ENCODE assay signal across 10 cellular contexts in the genomic region with DNA sequence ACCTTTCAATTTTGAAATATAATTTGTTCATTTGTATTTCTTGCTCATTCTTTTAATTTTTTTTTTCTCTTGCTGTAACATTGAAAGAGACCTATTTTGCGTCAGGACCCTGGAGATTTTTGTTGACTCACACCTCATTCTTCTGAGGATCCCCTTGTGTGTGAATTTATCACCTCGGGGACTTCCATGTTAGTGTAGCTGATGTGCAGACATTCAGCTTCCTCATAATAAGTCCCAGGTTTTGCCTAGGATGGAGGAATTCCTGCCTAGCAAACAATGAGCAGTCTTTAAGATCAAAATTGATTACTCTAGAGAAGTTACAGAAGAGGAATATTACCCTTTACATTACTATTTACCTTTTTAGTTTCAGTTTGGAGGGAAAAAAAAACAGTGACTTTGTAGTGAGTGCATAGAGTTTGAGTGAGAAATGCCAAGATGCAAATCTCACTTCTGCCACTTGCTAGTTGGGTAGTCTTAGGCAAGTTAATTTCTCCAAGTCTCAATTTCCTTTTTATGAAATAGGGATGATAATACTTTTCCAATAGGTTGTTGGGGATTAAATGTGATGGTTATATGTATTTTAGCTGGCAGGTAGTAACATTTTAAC. TPM values are rescaled to one million over a fixed set of nuclear protein-coding genes. Genes with fewer than 3 reads are reported as not detected.
A peak's percentile ranks its signal among the peaks of the same experiment; 100 is the strongest.
DNase-seq lines count a peak whose midpoint lies in the region; ATAC-seq and TF ChIP-seq lines count a peak whose summit lies in the region.
"Had no signal": no experiment of that assay in that cellular context is flagged by ENCODE, and none has a peak within 500 bp of the region (broad histone marks: within the 10 kb centered on the region; RNA-seq: fewer than 3 reads in every experiment).

No MANE protein-coding gene starts in this region.

- POLR2A ChIA-PET in WTC11 (lab: Charles Lee) = no interaction called here

- intact Hi-C loops in activated T-helper 1 cell treated with anti-CD3 and anti-CD28 coated beads, Interleukin-12 subunit alpha, Interleukin-12 subunit beta, Interleukin-2, Interleukin-4 antibody, amounts not matched to agents 30 ng/mL and 10 ng/mL and 1 ng/mL, durations not matched to agents 14 hours and 24 hours and 36 hours (cut with micrococcal nuclease) = loop anchor here (1.0 kb wide), 2 partner anchors 8 to 11 kb away; no protein-coding TSS in a partner anchor
- intact Hi-C loops in dorsolateral prefrontal cortex (cut with DNase I) = no loop called here

- H3K4me1 Mint-ChIP-seq in activated naive CD4-positive, alpha-beta T cell treated with anti-CD3 and anti-CD28 coated beads, Interleukin-2, amount 50 U/mL, for 24 hours = peaks cover 95% of the 10 kb centered on the region
- peaks cover 53% of the 10 kb centered on the region for H3K4me1 Mint-ChIP-seq in activated T-helper 1 cell treated with anti-CD3 and anti-CD28 coated beads, Interleukin-12 subunit alpha, Interleukin-12 subunit beta, Interleukin-2, Interleukin-4 antibody, amounts not matched to agents 30 ng/mL and 10 ng/mL and 1 ng/mL, durations not matched to agents 14 hours and 24 hours and 36 hours (ENCODE audit: low read depth)
- H3K4me1 Mint-ChIP-seq in type B pancreatic cell (ENCODE audit: unreplicated experiment) (peaks cover 42% of the 10 kb centered on the region), WTC11 (peaks cover 6% of the 10 kb centered on the region)

- H3K27ac Mint-ChIP-seq in activated naive CD4-positive, alpha-beta T cell treated with anti-CD3 and anti-CD28 coated beads, Interleukin-2, amount 50 U/mL, for 24 hours = peak overlapping the region; percentile 76
- H3K27ac Mint-ChIP-seq in activated T-helper 1 cell treated with anti-CD3 and anti-CD28 coated beads, Interleukin-12 subunit alpha, Interleukin-12 subunit beta, Interleukin-2, Interleukin-4 antibody, amounts not matched to agents 30 ng/mL and 10 ng/mL and 1 ng/mL, durations not matched to agents 14 hours and 24 hours and 36 hours = no peak overlapping the region
- H3K27ac Mint-ChIP-seq in type B pancreatic cell (peak overlapping the region; percentile 16), WTC11 (no peak overlapping the region)

- H3K27me3 Mint-ChIP-seq in activated naive CD4-positive, alpha-beta T cell treated with anti-CD3 and anti-CD28 coated beads, Interleukin-2, amount 50 U/mL, for 24 hours = no peaks in the 10 kb centered on the region
- H3K27me3 Mint-ChIP-seq in activated T-helper 1 cell treated with anti-CD3 and anti-CD28 coated beads, Interleukin-12 subunit alpha, Interleukin-12 subunit beta, Interleukin-2, Interleukin-4 antibody, amounts not matched to agents 30 ng/mL and 10 ng/mL and 1 ng/mL, durations not matched to agents 14 hours and 24 hours and 36 hours (ENCODE audit: insufficient read depth) = no peaks in the 10 kb centered on the region
- H3K27me3 Mint-ChIP-seq in type B pancreatic cell (no peaks in the 10 kb centered on the region), WTC11 (ENCODE audit: low read depth) (no peaks in the 10 kb centered on the region)

- H3K4me3 Mint-ChIP-seq in activated naive CD4-positive, alpha-beta T cell treated with anti-CD3 and anti-CD28 coated beads, Interleukin-2, amount 50 U/mL, for 24 hours = peak overlapping the region; percentile 67
- peak overlapping the region; percentile 53 for H3K4me3 Mint-ChIP-seq in activated T-helper 1 cell treated with anti-CD3 and anti-CD28 coated beads, Interleukin-12 subunit alpha, Interleukin-12 subunit beta, Interleukin-2, Interleukin-4 antibody, amounts not matched to agents 30 ng/mL and 10 ng/mL and 1 ng/mL, durations not matched to agents 14 hours and 24 hours and 36 hours
- H3K4me3 Mint-ChIP-seq in type B pancreatic cell = no peak overlapping the region
- H3K4me3 Mint-ChIP-seq in WTC11 = no peak overlapping the region

- no peak for DNase-seq in activated naive CD4-positive, alpha-beta T cell (lab: John Stamatoyannopoulos, UW)
- no peak for DNase-seq in activated T-helper 1 cell treated with anti-CD3 and anti-CD28 coated beads, Interleukin-12 subunit alpha, Interleukin-12 subunit beta, Interleukin-2, Interleukin-4 antibody, amounts not matched to agents 30 ng/mL and 10 ng/mL and 1 ng/mL, durations not matched to agents 14 hours and 24 hours and 36 hours (ENCODE audit: low spot score)
- DNase-seq in type B pancreatic cell (ENCODE audit: extremely low spot score, unreplicated experiment) = no peak
- no peak for DNase-seq in dorsolateral prefrontal cortex
- no peak for DNase-seq in KG1 (lab: John Stamatoyannopoulos, UW)
- DNase-seq in WTC11 (ENCODE audit: low spot score) = no peak
- DNase-seq: NCI-H446 had no signal

- peak; percentile 45 for ATAC-seq in HG02852 (IDR thresholded peaks at IDR 0.05; ENCODE audit: unreplicated experiment)
- ATAC-seq in WTC11 = no peak

- CTCF ChIA-PET in WTC11 (lab: Charles Lee) = interaction anchor here (1.0 kb wide), 1 partner anchor 44 kb away, joined by 3 read pairs; no protein-coding TSS in a partner anchor

- H3K36me3 Mint-ChIP-seq in activated naive CD4-positive, alpha-beta T cell treated with anti-CD3 and anti-CD28 coated beads, Interleukin-2, amount 50 U/mL, for 24 hours = no peaks in the 10 kb centered on the region
- H3K36me3 Mint-ChIP-seq in activated T-helper 1 cell treated with anti-CD3 and anti-CD28 coated beads, Interleukin-12 subunit alpha, Interleukin-12 subunit beta, Interleukin-2, Interleukin-4 antibody, amounts not matched to agents 30 ng/mL and 10 ng/mL and 1 ng/mL, durations not matched to agents 14 hours and 24 hours and 36 hours (ENCODE audit: low read depth) = peaks cover 11% of the 10 kb centered on the region
- H3K36me3 Mint-ChIP-seq in type B pancreatic cell = peaks cover 6% of the 10 kb centered on the region
- H3K36me3 Mint-ChIP-seq in WTC11 = no peaks in the 10 kb centered on the region

- peaks cover 0 to 39% (median 9%) of the 10 kb centered on the region in 45 donors for H3K27me3 ChIP-seq in dorsolateral prefrontal cortex
- H3K27me3 ChIP-seq: BLaER1 treated with 17β-estradiol and CSF1 and Interleukin-3, amounts not matched to agents 10 nM and 100 nM had no signal

- no peaks in the 10 kb centered on the region for H3K9me3 Mint-ChIP-seq in activated naive CD4-positive, alpha-beta T cell treated with anti-CD3 and anti-CD28 coated beads, Interleukin-2, amount 50 U/mL, for 24 hours
- no peaks in the 10 kb centered on the region for H3K9me3 Mint-ChIP-seq in activated T-helper 1 cell treated with anti-CD3 and anti-CD28 coated beads, Interleukin-12 subunit alpha, Interleukin-12 subunit beta, Interleukin-2, Interleukin-4 antibody, amounts not matched to agents 30 ng/mL and 10 ng/mL and 1 ng/mL, durations not matched to agents 14 hours and 24 hours and 36 hours
- H3K9me3 Mint-ChIP-seq in type B pancreatic cell (no peaks in the 10 kb centered on the region), WTC11 (no peaks in the 10 kb centered on the region)

- no peak overlapping the region for H3K27ac ChIP-seq in dorsolateral prefrontal cortex
- H3K27ac ChIP-seq: BLaER1 treated with 17β-estradiol and CSF1 and Interleukin-3, amounts not matched to agents 10 nM and 100 nM had no signal

- no peak overlapping the region for H3K4me3 ChIP-seq in dorsolateral prefrontal cortex
- H3K4me3 ChIP-seq: BLaER1 treated with 17β-estradiol and CSF1 and Interleukin-3, amounts not matched to agents 10 nM and 100 nM had no signal

- TF ChIP-seq CTCF in type B pancreatic cell (conservative IDR thresholded peaks at IDR 0.05) (no peak), dorsolateral prefrontal cortex (IDR thresholded peaks at IDR 0.05 in 54 of 56, conservative IDR thresholded peaks at IDR 0.05 in 2 of 56; ENCODE audit: low read depth in 1 of 56, partially characterized antibody in 56 of 56) (no peak), WTC11 (IDR thresholded peaks at IDR 0.05) (no peak)

TF ChIP-seq in WTC11, 78 proteins besides CTCF, POLR2A, EP300 and RAD21:
- TF ChIP-seq ZNF219 (CRISPR knock-in tag; IDR thresholded peaks at IDR 0.05; ENCODE audit: borderline replicate concordance) (no peak), ELF4 (CRISPR knock-in tag; IDR thresholded peaks at IDR 0.05; ENCODE audit: low read depth) (no peak)
- TF ChIP-seq, protein P1, sequence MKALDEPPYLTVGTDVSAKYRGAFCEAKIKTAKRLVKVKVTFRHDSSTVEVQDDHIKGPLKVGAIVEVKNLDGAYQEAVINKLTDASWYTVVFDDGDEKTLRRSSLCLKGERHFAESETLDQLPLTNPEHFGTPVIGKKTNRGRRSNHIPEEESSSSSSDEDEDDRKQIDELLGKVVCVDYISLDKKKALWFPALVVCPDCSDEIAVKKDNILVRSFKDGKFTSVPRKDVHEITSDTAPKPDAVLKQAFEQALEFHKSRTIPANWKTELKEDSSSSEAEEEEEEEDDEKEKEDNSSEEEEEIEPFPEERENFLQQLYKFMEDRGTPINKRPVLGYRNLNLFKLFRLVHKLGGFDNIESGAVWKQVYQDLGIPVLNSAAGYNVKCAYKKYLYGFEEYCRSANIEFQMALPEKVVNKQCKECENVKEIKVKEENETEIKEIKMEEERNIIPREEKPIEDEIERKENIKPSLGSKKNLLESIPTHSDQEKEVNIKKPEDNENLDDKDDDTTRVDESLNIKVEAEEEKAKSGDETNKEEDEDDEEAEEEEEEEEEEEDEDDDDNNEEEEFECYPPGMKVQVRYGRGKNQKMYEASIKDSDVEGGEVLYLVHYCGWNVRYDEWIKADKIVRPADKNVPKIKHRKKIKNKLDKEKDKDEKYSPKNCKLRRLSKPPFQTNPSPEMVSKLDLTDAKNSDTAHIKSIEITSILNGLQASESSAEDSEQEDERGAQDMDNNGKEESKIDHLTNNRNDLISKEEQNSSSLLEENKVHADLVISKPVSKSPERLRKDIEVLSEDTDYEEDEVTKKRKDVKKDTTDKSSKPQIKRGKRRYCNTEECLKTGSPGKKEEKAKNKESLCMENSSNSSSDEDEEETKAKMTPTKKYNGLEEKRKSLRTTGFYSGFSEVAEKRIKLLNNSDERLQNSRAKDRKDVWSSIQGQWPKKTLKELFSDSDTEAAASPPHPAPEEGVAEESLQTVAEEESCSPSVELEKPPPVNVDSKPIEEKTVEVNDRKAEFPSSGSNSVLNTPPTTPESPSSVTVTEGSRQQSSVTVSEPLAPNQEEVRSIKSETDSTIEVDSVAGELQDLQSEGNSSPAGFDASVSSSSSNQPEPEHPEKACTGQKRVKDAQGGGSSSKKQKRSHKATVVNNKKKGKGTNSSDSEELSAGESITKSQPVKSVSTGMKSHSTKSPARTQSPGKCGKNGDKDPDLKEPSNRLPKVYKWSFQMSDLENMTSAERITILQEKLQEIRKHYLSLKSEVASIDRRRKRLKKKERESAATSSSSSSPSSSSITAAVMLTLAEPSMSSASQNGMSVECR (CRISPR knock-in tag; IDR thresholded peaks at IDR 0.05; ENCODE audit: borderline replicate concordance) = no peak

RNA-seq across cellular contexts. Expression of a gene that starts 14.3 kb away (rescaled TPM):
- 36.2 and 38.4 TPM in 2 replicates for total RNA-seq in activated T-helper 1 cell treated with anti-CD3 and anti-CD28 coated beads, Interleukin-12 subunit alpha, Interleukin-12 subunit beta, Interleukin-2, Interleukin-4 antibody, amounts not matched to agents 30 ng/mL and 10 ng/mL and 1 ng/mL, durations not matched to agents 14 hours and 24 hours and 36 hours
- total RNA-seq in type B pancreatic cell (ENCODE audit: low replicate concordance) = 91.1 and 135 TPM in 2 replicates
- 1 to 10 TPM in 112 of 120 experiments, under 1 TPM in 8; 0.41 to 10.0 (median 2.9) TPM for total RNA-seq in dorsolateral prefrontal cortex
- 48.5 to 49.9 TPM (median 49.5 TPM) in 3 replicates for total RNA-seq in WTC11 (2021)

Comparison
In these comparisons a context has a peak if more than half of its experiments do, and no peak if none do; other contexts are left out.
1. H3K27ac Mint-ChIP-seq: peak in activated naive CD4-positive, alpha-beta T cell treated with anti-CD3 and anti-CD28 coated beads, Interleukin-2, amount 50 U/mL, for 24 hours (single experiment) and type B pancreatic cell (single experiment); none in activated T-helper 1 cell treated with anti-CD3 and anti-CD28 coated beads, Interleukin-12 subunit alpha, Interleukin-12 subunit beta, Interleukin-2, Interleukin-4 antibody, amounts not matched to agents 30 ng/mL and 10 ng/mL and 1 ng/mL, durations not matched to agents 14 hours and 24 hours and 36 hours (single experiment) and WTC11 (single experiment).
2. H3K4me3 Mint-ChIP-seq: peak in activated naive CD4-positive, alpha-beta T cell treated with anti-CD3 and anti-CD28 coated beads, Interleukin-2, amount 50 U/mL, for 24 hours (single experiment) and activated T-helper 1 cell treated with anti-CD3 and anti-CD28 coated beads, Interleukin-12 subunit alpha, Interleukin-12 subunit beta, Interleukin-2, Interleukin-4 antibody, amounts not matched to agents 30 ng/mL and 10 ng/mL and 1 ng/mL, durations not matched to agents 14 hours and 24 hours and 36 hours (single experiment); none in type B pancreatic cell (single experiment) and WTC11 (single experiment).